Comparison of ENCODE assay signal across 11 cellular contexts in the genomic region with DNA sequence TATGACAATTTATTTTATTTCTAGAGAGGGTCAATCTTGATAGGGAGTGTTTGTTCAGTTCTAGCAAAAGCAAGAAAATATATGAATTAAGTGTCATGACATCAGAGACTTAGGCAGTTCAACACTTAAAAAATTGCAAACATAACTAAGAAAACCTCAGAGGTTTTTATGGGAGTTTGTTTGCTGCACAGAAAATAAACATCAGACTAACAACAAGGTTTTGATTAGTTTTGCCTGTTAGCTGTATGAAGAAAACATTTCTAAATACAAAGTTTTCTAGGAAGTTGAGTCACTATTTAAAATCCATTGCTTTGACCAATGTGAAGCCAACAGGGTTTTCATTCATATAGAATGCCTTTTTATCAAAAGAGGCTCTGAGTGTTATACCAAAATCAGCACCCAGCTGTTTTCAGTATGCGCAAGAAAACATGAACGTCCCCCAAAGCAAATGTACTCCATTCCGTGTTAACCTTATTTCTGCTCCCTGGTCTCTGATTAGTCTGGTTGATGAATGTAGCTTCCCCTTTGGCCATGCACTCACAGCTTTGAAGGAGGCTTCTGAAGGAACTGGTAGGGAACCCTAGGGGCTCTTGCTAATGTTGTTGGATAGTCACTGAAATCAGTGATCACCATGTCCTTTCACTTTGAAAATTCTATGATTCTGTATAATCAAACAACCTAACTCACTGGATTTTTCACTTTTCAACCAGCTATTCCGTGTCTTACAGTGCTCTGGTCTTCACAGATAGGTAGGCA.
DNase-seq lines count a peak whose midpoint lies in the region; ATAC-seq and TF ChIP-seq lines count a peak whose summit lies in the region.
"Had no signal": no experiment of that assay in that cellular context is flagged by ENCODE, and none has a peak within 500 bp of the region (broad histone marks: within the 10 kb centered on the region; RNA-seq: fewer than 3 reads in every experiment).

No MANE protein-coding gene starts in this region.

- H3K4me3 ChIP-seq in ACC112 (ENCODE audit: low read depth, low read length) (peak overlapping the region; percentile 64), gastroesophageal sphincter (no peak overlapping the region)

- peak; percentile 19 for ATAC-seq in GM18907 (IDR thresholded peaks at IDR 0.05; ENCODE audit: unreplicated experiment)
- ATAC-seq in HG02885 (IDR thresholded peaks at IDR 0.05; ENCODE audit: poor library complexity, unreplicated experiment) = peak; percentile 24
- ATAC-seq in gastroesophageal sphincter = no peak
- ATAC-seq: HCT116 had no signal

- H3K9me3 ChIP-seq in gastroesophageal sphincter = no peaks in the 10 kb centered on the region

- TF ChIP-seq POLR2A in gastroesophageal sphincter (IDR thresholded peaks at IDR 0.05) = no peak

- WGBS in gastroesophageal sphincter (ENCODE audit: low coverage in 1 of 2), 2 donors = 45 to 71% methylated on average over 3 to 4 of the region's 4 CpGs

- H2AFZ ChIP-seq in ACC112 (ENCODE audit: low read length, unreplicated experiment) = no peak overlapping the region

- no peak for TF ChIP-seq EP300 in gastroesophageal sphincter (IDR thresholded peaks at IDR 0.05)

- H3K4me1 ChIP-seq in ACC112 (ENCODE audit: control insufficient read depth, insufficient read depth, low read length, unreplicated experiment) (peaks cover 27% of the 10 kb centered on the region), gastroesophageal sphincter (no peaks in the 10 kb centered on the region)

- TF ChIP-seq CTCF in gastroesophageal sphincter (IDR thresholded peaks at IDR 0.05) = no peak

- no peaks in the 10 kb centered on the region for H3K79me2 ChIP-seq in ACC112 (ENCODE audit: control insufficient read depth, insufficient read depth, low read length, unreplicated experiment)

- peak; percentile 24 for DNase-seq in RPMI7951 (ENCODE audit: low read depth)
- no peak for DNase-seq in NCI-H2081 (lab: John Stamatoyannopoulos, UW)
- no peak for DNase-seq in NCI-H510A treated with DMSO at 0.1 percent for 48 hours (lab: John Stamatoyannopoulos, UW)
- no peak for DNase-seq in RPMI8226
- DNase-seq: activated CD4-positive, alpha-beta T cell treated with anti-CD3 and anti-CD28 coated beads for 48 hours; stimulated activated naive CD4-positive, alpha-beta T cell had no signal

- peak overlapping the region; percentile 71 for H3K27ac ChIP-seq in ACC112 (ENCODE audit: low read depth, low read length)
- H3K27ac ChIP-seq in gastroesophageal sphincter = no peak overlapping the region

- no peaks in the 10 kb centered on the region for H3K27me3 ChIP-seq in ACC112 (ENCODE audit: insufficient read depth, low read length)
- peaks cover 9% of the 10 kb centered on the region for H3K27me3 ChIP-seq in gastroesophageal sphincter

- H3K36me3 ChIP-seq in ACC112 (ENCODE audit: insufficient read depth, low read length) = 0 out of 2 replicates have a peak, but pooled peaks cover 4% of the 10 kb centered on the region
- H3K36me3 ChIP-seq in gastroesophageal sphincter = no peaks in the 10 kb centered on the region
